Comparison of ENCODE assay signal across 14 cellular contexts in genomic region chr15:50190723-50191122, GRCh38. TPM values are rescaled to one million over a fixed set of nuclear protein-coding genes. Genes with fewer than 3 reads are reported as not detected.
DNase-seq lines count a peak whose midpoint lies in the region; ATAC-seq, FAIRE-seq and TF ChIP-seq lines count a peak whose summit lies in the region.
"Had no signal": no experiment of that assay in that cellular context is flagged by ENCODE, and none has a peak within 500 bp of the region (broad histone marks: within the 10 kb centered on the region; RNA-seq: fewer than 3 reads in every experiment).

No MANE protein-coding gene starts in this region.

- H4K20me1 ChIP-seq in HepG2 (ENCODE audit: insufficient read depth, low read length), result no peaks in the 10 kb centered on the region

- TF ChIP-seq CTCF in HepG2 (CRISPR knock-in tag; IDR thresholded peaks at IDR 0.05) (no peak), Calu3 (IDR thresholded peaks at IDR 0.05; ENCODE audit: unreplicated experiment) (no peak)

- intact Hi-C loops in HepG2 (cut with micrococcal nuclease; ENCODE audit: unreplicated experiment), result no loop called here
- intact Hi-C loops in Calu3 (cut with micrococcal nuclease; ENCODE audit: unreplicated experiment), result no loop called here

- H3K4me1 ChIP-seq in HepG2 (ENCODE audit: insufficient read depth, low read length), result peaks cover 76% of the 10 kb centered on the region

- no peak overlapping the region for H2AFZ ChIP-seq in HepG2 (ENCODE audit: low read length)

- BruUV-seq in HepG2 (replicated peaks; lab: Mats Ljungman, UMichigan), result no TSS peak
- BruUV-seq in Calu3 (replicated peaks; lab: Mats Ljungman, UMichigan), result no TSS peak

- no peaks in the 10 kb centered on the region for H3K27me3 ChIP-seq in HepG2 (ENCODE audit: control insufficient read depth in 1 of 2, insufficient read depth in 2 of 2, low read length in 2 of 2)

- H3K4me1 Mint-ChIP-seq in Calu3 (ENCODE audit: low read depth, unreplicated experiment), result no peaks in the 10 kb centered on the region
- peaks cover 2% of the 10 kb centered on the region for H3K4me1 Mint-ChIP-seq in T-helper 17 cell
- H3K4me1 Mint-ChIP-seq: CD4-positive, CD25-positive, alpha-beta regulatory T cell; stimulated activated naive CD8-positive, alpha-beta T cell treated with anti-CD3 and anti-CD28 coated beads, Interleukin-15, amount 100 ng/mL, for 72 hours had no signal

- DNase-seq in HepG2 (ENCODE audit: low spot score) (no peak), T-helper 9 cell (no peak), Calu3 (no peak), T-helper 17 cell (no peak)
- DNase-seq: activated gamma-delta T cell; CD4-positive, CD25-positive, alpha-beta regulatory T cell; mesendoderm; NCI-H2081; NCI-H82; stimulated activated naive CD8-positive, alpha-beta T cell treated with anti-CD3 and anti-CD28 coated beads, Interleukin-15, amount 100 ng/mL, for 72 hours had no signal

- POLR2A ChIA-PET in HepG2 (lab: Yijun Ruan, JAX), result no interaction called here

- no peak for TF ChIP-seq POLR2A in HepG2 (IDR thresholded peaks at IDR 0.05; ENCODE audit: insufficient read depth in 1 of 2, low read depth in 2 of 2, low read length in 2 of 2)

- H3K36me3 Mint-ChIP-seq in Calu3 (ENCODE audit: insufficient read depth, unreplicated experiment) (no peaks in the 10 kb centered on the region), T-helper 17 cell (ENCODE audit: low read depth) (peaks cover 3% of the 10 kb centered on the region)
- H3K36me3 Mint-ChIP-seq: CD4-positive, CD25-positive, alpha-beta regulatory T cell had no signal

- no peaks in the 10 kb centered on the region for H3K9me3 Mint-ChIP-seq in Calu3 (ENCODE audit: low read depth, unreplicated experiment)
- H3K9me3 Mint-ChIP-seq: stimulated activated naive CD8-positive, alpha-beta T cell treated with anti-CD3 and anti-CD28 coated beads, Interleukin-15, amount 100 ng/mL, for 72 hours; T-helper 1 cell treated with Interleukin-12 subunit alpha and Interleukin-12 subunit beta and Interleukin-4 antibody, amounts not matched to agents 30 μg/mL and 1 μg/mL, for 36 hours had no signal

- TF ChIP-seq RAD21 in HepG2 (CRISPR knock-in tag; IDR thresholded peaks at IDR 0.05), result no peak

- TF ChIP-seq EP300 in HepG2 (IDR thresholded peaks at IDR 0.05; ENCODE audit: low read depth in 2 of 2, low read length in 2 of 2) (no peak), HepG2 (CRISPR knock-in tag; IDR thresholded peaks at IDR 0.05; ENCODE audit: borderline replicate concordance) (no peak)

- H3K79me2 ChIP-seq in HepG2 (ENCODE audit: insufficient read depth, low read length), result no peaks in the 10 kb centered on the region

- no peaks in the 10 kb centered on the region; a peak in 2 of 5 replicates for H3K36me3 ChIP-seq in HepG2 (replicated peaks in 1 of 2; ENCODE audit: control insufficient read depth in 1 of 2, insufficient read depth in 2 of 2, low read length in 2 of 2)

- in situ Hi-C loops in HepG2 (cut with HindIII; ENCODE audit: extremely low pct_ligation_motif_present, low pct_unique_long_range_greater_than_20kb), result loop anchor here (25.0 kb wide), 1 partner anchor 722 kb away; the partner anchor contains the start of gene AP4E1

- no peak for FAIRE-seq in HepG2 (lab: Jason Lieb, UNC)

- H3K4me3 ChIP-seq in HepG2 (replicated peaks in 1 of 3; ENCODE audit: insufficient read depth in 1 of 3, low read depth in 2 of 3, low read length in 3 of 3), result no peak overlapping the region

- H3K9ac ChIP-seq in HepG2 (ENCODE audit: insufficient read depth, low read depth, low read length), result no peak overlapping the region

- H3K27me3 Mint-ChIP-seq in Calu3 (ENCODE audit: unreplicated experiment) (no peaks in the 10 kb centered on the region), T-helper 17 cell (peaks cover 15% of the 10 kb centered on the region)
- H3K27me3 Mint-ChIP-seq: CD4-positive, CD25-positive, alpha-beta regulatory T cell; stimulated activated naive CD8-positive, alpha-beta T cell treated with anti-CD3 and anti-CD28 coated beads, Interleukin-15, amount 100 ng/mL, for 72 hours had no signal

- H3K27ac Mint-ChIP-seq in Calu3 (ENCODE audit: unreplicated experiment), result no peak overlapping the region
- no peak overlapping the region for H3K27ac Mint-ChIP-seq in T-helper 17 cell
- H3K27ac Mint-ChIP-seq: stimulated activated naive CD8-positive, alpha-beta T cell treated with anti-CD3 and anti-CD28 coated beads, Interleukin-15, amount 100 ng/mL, for 72 hours; T-helper 1 cell treated with Interleukin-12 subunit alpha and Interleukin-12 subunit beta and Interleukin-4 antibody, amounts not matched to agents 30 μg/mL and 1 μg/mL, for 36 hours had no signal

- peak overlapping the region; percentile 29; the same call in 1 of the 2 replicates for H3K4me2 ChIP-seq in HepG2 (ENCODE audit: low read depth, low read length)

- WGBS in HepG2 (ENCODE audit: low lambda C conversion rate), result 32% methylated on average over 1 of the region's 1 CpG

- H3K4me3 Mint-ChIP-seq in Calu3 (ENCODE audit: low read depth, unreplicated experiment), result no peak overlapping the region
- H3K4me3 Mint-ChIP-seq in T-helper 17 cell, result no peak overlapping the region
- H3K4me3 Mint-ChIP-seq: CD4-positive, CD25-positive, alpha-beta regulatory T cell; stimulated activated naive CD8-positive, alpha-beta T cell treated with anti-CD3 and anti-CD28 coated beads, Interleukin-15, amount 100 ng/mL, for 72 hours; T-helper 1 cell treated with Interleukin-12 subunit alpha and Interleukin-12 subunit beta and Interleukin-4 antibody, amounts not matched to agents 30 μg/mL and 1 μg/mL, for 36 hours had no signal

- ATAC-seq in GM19043 (IDR thresholded peaks at IDR 0.05; ENCODE audit: low read depth, unreplicated experiment), result peak; percentile 69
- peak; percentile 53 for ATAC-seq in GM21737 (IDR thresholded peaks at IDR 0.05; ENCODE audit: unreplicated experiment)
- ATAC-seq in HG03460 (IDR thresholded peaks at IDR 0.05; ENCODE audit: unreplicated experiment), result peak; percentile 46
- peak; percentile 19; the same call in 1 of the 3 replicates for ATAC-seq in HepG2
- ATAC-seq in T-helper 17 cell, result no peak
- ATAC-seq: stimulated activated naive CD8-positive, alpha-beta T cell treated with anti-CD3 and anti-CD28 coated beads, Interleukin-15, amount 100 ng/mL, for 72 hours had no signal

- H3K9me3 ChIP-seq in HepG2 (ENCODE audit: low read length) (no peaks in the 10 kb centered on the region), T-helper 17 cell (ENCODE audit: control insufficient read depth, low read length, poor library complexity, severe bottlenecking) (no peaks in the 10 kb centered on the region)

- H3K27ac ChIP-seq in HepG2 (ENCODE audit: extremely low read length, insufficient read depth, low read length), result peak overlapping the region; percentile 37

- CTCF ChIA-PET in HepG2 (lab: Yijun Ruan, JAX; ENCODE audit: low intra/inter-chr PET ratio, low total read pairs), result no interaction called here
- CTCF ChIA-PET in Calu3 (lab: Charles Lee), result interaction anchor here (0.7 kb wide), 1 partner anchor 13 kb away, joined by 3 read pairs; no protein-coding TSS in a partner anchor

TF ChIP-seq in HepG2, 621 proteins besides CTCF, POLR2A, EP300 and RAD21 (continues in another document):
- TF ChIP-seq ZNF558 (CRISPR knock-in tag; IDR thresholded peaks at IDR 0.05; ENCODE audit: borderline replicate concordance), result no peak
- no peak for TF ChIP-seq ETV5 (CRISPR knock-in tag; IDR thresholded peaks at IDR 0.05; ENCODE audit: borderline replicate concordance)
- TF ChIP-seq ZBTB20 (CRISPR knock-in tag; IDR thresholded peaks at IDR 0.05; ENCODE audit: borderline replicate concordance, low read depth), result no peak
- no peak for TF ChIP-seq ZNF83 (CRISPR knock-in tag; IDR thresholded peaks at IDR 0.05; ENCODE audit: borderline replicate concordance)

RNA-seq across cellular contexts. Expression of gene SLC27A2, which starts 8.7 kb away (rescaled TPM):
- 12.3 and 23.4 TPM in 2 replicates for total RNA-seq in HepG2 (2016; rRNA removed; fragmentation: Illumina TruSeq; extraction: Trizol)
- 3.2 TPM in 2 replicates for total RNA-seq in HepG2 (2016; cell fraction: cytosol; rRNA removed; fragmentation: Illumina TruSeq; extraction: Trizol; ENCODE audit: low read depth)
- total RNA-seq in HepG2 (2016; cell fraction: insoluble cytoplasmic fraction; rRNA removed; fragmentation: Illumina TruSeq; extraction: Trizol), result 12.5 and 24.4 TPM in 2 replicates
- 5.0 and 6.4 TPM in 2 replicates for total RNA-seq in HepG2 (2016; cell fraction: membrane; rRNA removed; fragmentation: Illumina TruSeq; extraction: Trizol)
- total RNA-seq in HepG2 (2016; cell fraction: nucleus; rRNA removed; fragmentation: Illumina TruSeq; extraction: Trizol), result 19.3 and 23.5 TPM in 2 replicates
- polyA plus RNA-seq in HepG2 (2011; rRNA removed), result 14.6 and 16.0 TPM in 2 replicates
- 10.0 and 13.4 TPM in 2 replicates for polyA plus RNA-seq in HepG2 (2011; cell fraction: cytosol; rRNA removed)
- 7.6 and 8.6 TPM in 2 replicates for polyA plus RNA-seq in HepG2 (2011; cell fraction: nucleus; rRNA removed)
- 25.5 and 34.1 TPM in 2 replicates for polyA plus RNA-seq in HepG2 (2012)
- polyA plus RNA-seq in HepG2 (2016; cell fraction: cytosol; fragmentation: Illumina TruSeq; extraction: Trizol; ENCODE audit: low read depth), result 2.2 and 2.8 TPM in 2 replicates
- polyA plus RNA-seq in HepG2 (2016; cell fraction: insoluble cytoplasmic fraction; fragmentation: Illumina TruSeq; extraction: Trizol; ENCODE audit: low read depth), result 10.7 and 11.3 TPM in 2 replicates
- polyA plus RNA-seq in HepG2 (2016; cell fraction: membrane; fragmentation: Illumina TruSeq; extraction: Trizol; ENCODE audit: low read depth), result 3.3 and 3.4 TPM in 2 replicates
- 24.6 and 25.7 TPM in 2 replicates for polyA plus RNA-seq in HepG2 (2016; cell fraction: nucleus; fragmentation: Illumina TruSeq; extraction: Trizol; ENCODE audit: insufficient read depth, low read depth)
- 33.1 and 391 TPM in 2 replicates for polyA minus RNA-seq in HepG2 (2011; rRNA and poly(A)+ RNA removed; ENCODE audit: low replicate concordance)
- polyA minus RNA-seq in HepG2 (2011; cell fraction: cytosol; rRNA and poly(A)+ RNA removed), result 18.9 and 21.0 TPM in 2 replicates
- polyA minus RNA-seq in HepG2 (2011; cell fraction: nucleus; rRNA and poly(A)+ RNA removed), result 14.8 and 15.7 TPM in 2 replicates
- 13.1 and 14.0 TPM in 2 replicates for total RNA-seq in Calu3 (2022)
- under 1 TPM; 0.30 to 0.42 TPM for total RNA-seq in T-helper 17 cell
